Comparison of ENCODE assay signal across 8 cellular contexts in the genomic region with DNA sequence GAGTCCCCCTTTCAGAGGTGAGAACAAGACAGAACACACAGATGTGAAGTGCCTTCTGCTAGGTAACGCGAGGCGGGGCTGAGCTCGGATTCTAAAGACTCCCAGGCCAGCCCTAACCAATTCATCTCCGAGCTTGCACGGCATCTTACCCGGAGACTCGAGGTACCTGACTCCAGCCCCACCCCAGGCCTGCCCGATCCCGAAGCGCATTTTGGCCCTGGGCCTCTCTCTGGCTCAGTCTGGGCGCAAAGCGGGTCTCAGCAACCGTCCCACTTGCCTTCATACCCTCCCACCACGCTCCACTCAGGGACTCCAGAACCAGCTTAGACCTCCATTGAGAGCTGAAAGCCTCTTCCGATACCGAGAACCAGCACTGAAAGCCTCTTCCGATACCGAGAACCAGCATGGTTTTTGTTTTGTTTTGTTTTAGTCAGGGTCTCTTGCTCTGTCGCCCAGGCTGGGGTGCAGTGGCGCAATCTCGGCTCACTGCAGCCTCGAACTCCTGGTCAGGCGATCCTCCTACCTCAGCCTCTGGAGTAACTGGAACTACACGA. TPM values are rescaled to one million over a fixed set of nuclear protein-coding genes. Genes with fewer than 3 reads are reported as not detected.
A peak's percentile ranks its signal among the peaks of the same experiment; 100 is the strongest.
DNase-seq lines count a peak whose midpoint lies in the region; ATAC-seq and TF ChIP-seq lines count a peak whose summit lies in the region.

No MANE protein-coding gene starts in this region.

- no peak for TF ChIP-seq CTCF in dorsolateral prefrontal cortex (IDR thresholded peaks at IDR 0.05 in 54 of 56, conservative IDR thresholded peaks at IDR 0.05 in 2 of 56; ENCODE audit: low read depth in 1 of 56, partially characterized antibody in 56 of 56)

- intact Hi-C loops in Right ventricle myocardium inferior (cut with DNase I): no loop called here
- intact Hi-C loops in cardiac septum (cut with DNase I): no loop called here
- intact Hi-C loops in activated CD4-positive, alpha-beta T cell treated with anti-CD3 and anti-CD28 coated beads, Interleukin-2, amount 10 ng/mL, durations not matched to agents 24 days and 14 days (cut with micrococcal nuclease): loop anchor here (1.0 to 5.0 kb wide), 7 partner anchors 43 to 403 kb away; a partner anchor contains a TSS
- intact Hi-C loops in dorsolateral prefrontal cortex (cut with DNase I): loop anchor here in 1 of 2 donors (2.0 to 5.0 kb wide), 2 partner anchors 153 to 213 kb away; a partner anchor contains a TSS

- peak overlapping the region; percentile 98 for H3K27ac Mint-ChIP-seq in activated CD4-positive, alpha-beta T cell treated with anti-CD3 and anti-CD28 coated beads, Interleukin-2, amount 10 ng/mL, durations not matched to agents 24 days and 14 days

- peak overlapping the region; percentile 92 for H3K4me3 Mint-ChIP-seq in activated CD4-positive, alpha-beta T cell treated with anti-CD3 and anti-CD28 coated beads, Interleukin-2, amount 10 ng/mL, durations not matched to agents 24 days and 14 days

- 7 to 12% methylated on average over 18 to 23 of the region's 25 CpGs for WGBS in mesodermal cell (ENCODE audit: insufficient coverage in 2 of 2), 2 experiments

- peaks cover 7% of the 10 kb centered on the region for H3K4me1 ChIP-seq in mesodermal cell (ENCODE audit: control insufficient read depth, insufficient read depth, low read length, poor library complexity, severe bottlenecking)

- H3K4me3 ChIP-seq in dorsolateral prefrontal cortex (peak overlapping the region; percentile 69 to 99 (median 89)), mesodermal cell (ENCODE audit: extremely low read depth, insufficient read depth, low read length, poor library complexity, severe bottlenecking) (peak overlapping the region; percentile 84)

- no peaks in the 10 kb centered on the region for H3K27me3 ChIP-seq in dorsolateral prefrontal cortex

- peaks cover 47% of the 10 kb centered on the region for H3K36me3 ChIP-seq in mesodermal cell (ENCODE audit: control insufficient read depth, insufficient read depth, low read length)

- H3K27me3 Mint-ChIP-seq in activated CD4-positive, alpha-beta T cell treated with anti-CD3 and anti-CD28 coated beads, Interleukin-2, amount 10 ng/mL, durations not matched to agents 24 days and 14 days: no peaks in the 10 kb centered on the region

- H3K27ac ChIP-seq in dorsolateral prefrontal cortex: peak overlapping the region; percentile 68 to 99 (median 98)
- H3K27ac ChIP-seq in mesodermal cell (ENCODE audit: low read depth, low read length, severe bottlenecking): peak overlapping the region; percentile 93

- ATAC-seq in Right ventricle myocardium inferior: peak; percentile 32
- peak; percentile 39 for ATAC-seq in HG03039 (IDR thresholded peaks at IDR 0.05; ENCODE audit: unreplicated experiment)

- no peaks in the 10 kb centered on the region for H3K9me3 Mint-ChIP-seq in activated CD4-positive, alpha-beta T cell treated with anti-CD3 and anti-CD28 coated beads, Interleukin-2, amount 10 ng/mL, durations not matched to agents 24 days and 14 days

- peaks cover 24% of the 10 kb centered on the region for H3K4me1 Mint-ChIP-seq in activated CD4-positive, alpha-beta T cell treated with anti-CD3 and anti-CD28 coated beads, Interleukin-2, amount 10 ng/mL, durations not matched to agents 24 days and 14 days

- no peaks in the 10 kb centered on the region for H3K9me3 ChIP-seq in mesodermal cell (ENCODE audit: control insufficient read depth, low read length)

- H3K36me3 Mint-ChIP-seq in activated CD4-positive, alpha-beta T cell treated with anti-CD3 and anti-CD28 coated beads, Interleukin-2, amount 10 ng/mL, durations not matched to agents 24 days and 14 days (ENCODE audit: low read depth): peaks cover 12% of the 10 kb centered on the region

- DNase-seq in Right ventricle myocardium inferior (ENCODE audit: missing footprints): no peak
- no peak for DNase-seq in cardiac septum (ENCODE audit: low spot score)
- peak; percentile 97 for DNase-seq in NCI-H2171 treated with DMSO at 0.1 percent for 48 hours (lab: John Stamatoyannopoulos, UW)
- DNase-seq in activated CD4-positive, alpha-beta T cell treated with anti-CD3 and anti-CD28 coated beads, Interleukin-2, amount 10 ng/mL, durations not matched to agents 24 days and 14 days: peak; percentile 92
- DNase-seq in dorsolateral prefrontal cortex: peak in 8 of 10 donors; percentile 60 to 79 (median 72)
- DNase-seq in stimulated activated CD8-positive, alpha-beta memory T cell treated with anti-CD3 and anti-CD28 coated beads, Interleukin-2, amount 100 ng/mL, for 48 hours (ENCODE audit: low read depth in 2 of 2): peak; percentile 41 to 59

RNA-seq across cellular contexts. Expression of a gene that starts 0.7 kb away (rescaled TPM):
- total RNA-seq in Right ventricle myocardium inferior (172 TPM), cardiac septum (157 TPM), dorsolateral prefrontal cortex (100 to 1,000 TPM; 153 to 387 (median 261) TPM)
- 96.5 and 98.9 TPM in 2 replicates for total RNA-seq in activated CD4-positive, alpha-beta T cell treated with anti-CD3 and anti-CD28 coated beads, Interleukin-2, amount 10 ng/mL, durations not matched to agents 24 days and 14 days
- 234 TPM for polyA plus RNA-seq in mesodermal cell (2013, experiment 1 of 2)
- 218 TPM for polyA plus RNA-seq in mesodermal cell (2013, experiment 2 of 2)

RNA-seq across cellular contexts. Expression of a gene that starts 43.0 kb away (rescaled TPM):
- 112 TPM for total RNA-seq in Right ventricle myocardium inferior
- 61.0 TPM for total RNA-seq in cardiac septum
- 3.1 and 3.6 TPM in 2 replicates for total RNA-seq in activated CD4-positive, alpha-beta T cell treated with anti-CD3 and anti-CD28 coated beads, Interleukin-2, amount 10 ng/mL, durations not matched to agents 24 days and 14 days
- total RNA-seq in dorsolateral prefrontal cortex: 100 to 1,000 TPM in 118 of 120 experiments, 10 to 100 TPM in 2; 86.9 to 270 (median 160) TPM
- polyA plus RNA-seq in mesodermal cell (2013, experiment 1 of 2): 51.3 TPM
- 41.9 TPM for polyA plus RNA-seq in mesodermal cell (2013, experiment 2 of 2)

Comparison
In these comparisons a context has a peak if more than half of its experiments do, and no peak if none do; other contexts are left out.
1. DNase-seq: peak in NCI-H2171 treated with DMSO at 0.1 percent for 48 hours (single experiment), activated CD4-positive, alpha-beta T cell treated with anti-CD3 and anti-CD28 coated beads, Interleukin-2, amount 10 ng/mL, durations not matched to agents 24 days and 14 days (single experiment), dorsolateral prefrontal cortex (8 of 10) and stimulated activated CD8-positive, alpha-beta memory T cell treated with anti-CD3 and anti-CD28 coated beads, Interleukin-2, amount 100 ng/mL, for 48 hours (2 of 2); none in Right ventricle myocardium inferior (single experiment) and cardiac septum (single experiment).
2. RNA of a gene that starts 43.0 kb away (total RNA-seq): 86.9 to 270 TPM in dorsolateral prefrontal cortex, 112 TPM in Right ventricle myocardium inferior (single experiment) and 61.0 TPM in cardiac septum (single experiment); 3.1 to 3.6 TPM in activated CD4-positive, alpha-beta T cell treated with anti-CD3 and anti-CD28 coated beads, Interleukin-2, amount 10 ng/mL, durations not matched to agents 24 days and 14 days; every median in the first group is over 10 times any median in the second.